Comparison of ENCODE assay signal across 16 cellular contexts in the genomic region with DNA sequence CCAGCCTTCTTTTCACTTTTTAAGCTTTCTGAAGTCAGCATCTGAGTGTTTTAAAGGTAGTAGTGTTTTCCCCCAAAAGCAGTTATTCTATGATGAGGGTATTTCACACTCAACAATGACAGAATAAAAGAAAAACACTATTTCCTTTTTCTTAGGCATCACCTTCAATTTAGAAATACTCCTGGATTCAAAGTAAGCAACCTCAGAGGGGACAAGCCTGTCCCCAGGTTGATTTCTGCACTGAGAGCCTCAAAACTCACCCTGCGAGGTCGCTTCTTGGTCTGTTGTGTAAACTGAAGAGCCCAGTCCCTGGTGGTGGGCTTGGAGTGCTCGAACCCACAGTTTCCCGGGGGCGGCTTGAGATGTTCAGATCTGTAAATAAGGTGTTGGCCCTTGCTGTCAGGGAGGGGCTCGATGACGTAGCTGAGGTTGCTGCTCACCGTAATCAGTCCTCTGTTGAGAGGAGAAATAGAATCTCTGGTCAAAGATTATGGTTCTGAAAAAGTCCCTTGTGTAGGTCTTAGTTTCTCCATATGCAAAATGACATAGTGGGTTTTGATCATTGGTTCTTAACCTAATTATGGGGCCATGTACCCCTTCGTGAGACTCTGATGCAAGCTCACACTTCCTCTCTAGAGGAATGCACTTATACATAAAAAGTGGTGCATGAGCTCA. TPM values are rescaled to one million over a fixed set of nuclear protein-coding genes. Genes with fewer than 3 reads are reported as not detected.
DNase-seq lines count a peak whose midpoint lies in the region; ATAC-seq and TF ChIP-seq lines count a peak whose summit lies in the region.
"Had no signal": no experiment of that assay in that cellular context is flagged by ENCODE, and none has a peak within 500 bp of the region (broad histone marks: within the 10 kb centered on the region; RNA-seq: fewer than 3 reads in every experiment).

No MANE protein-coding gene starts in this region.

- H3K4me3 ChIP-seq in GM23338 (no peak overlapping the region), Karpas-422 (ENCODE audit: low read length) (no peak overlapping the region), lower lobe of right lung (no peak overlapping the region), BE2C (ENCODE audit: low read depth, low read length) (no peak overlapping the region)

- peak; percentile 14 for DNase-seq in central memory CD4-positive, alpha-beta T cell
- DNase-seq in GM23338 (ENCODE audit: low spot score) (no peak), Karpas-422 (no peak), lower lobe of right lung (no peak), BE2C (no peak)
- DNase-seq: activated gamma-delta T cell treated with Interleukin-2 at 50 U/mL for 16 hours; CD4-positive, alpha-beta T cell; KBM-7; kidney; NCI-H2171 had no signal

- H3K79me2 ChIP-seq in GM23338 (replicated peaks; ENCODE audit: insufficient read depth) (no peaks in the 10 kb centered on the region), Karpas-422 (ENCODE audit: low read length) (no peaks in the 10 kb centered on the region)

- peak; percentile 60 for ATAC-seq in GM18499 (IDR thresholded peaks at IDR 0.05; ENCODE audit: insufficient read depth, unreplicated experiment)
- peak; percentile 55 for ATAC-seq in GM19351 (IDR thresholded peaks at IDR 0.05; ENCODE audit: unreplicated experiment)
- peak; percentile 55 for ATAC-seq in HG02938 (IDR thresholded peaks at IDR 0.05; ENCODE audit: unreplicated experiment)
- no peak for ATAC-seq in GM23338
- ATAC-seq in lower lobe of right lung = no peak
- ATAC-seq: WTC11 had no signal

- H3K36me3 ChIP-seq in GM23338 (ENCODE audit: insufficient read depth) (no peaks in the 10 kb centered on the region), Karpas-422 (ENCODE audit: insufficient read depth, low read length) (no peaks in the 10 kb centered on the region), lower lobe of right lung (peaks cover 6% of the 10 kb centered on the region), BE2C (no peaks in the 10 kb centered on the region)

- intact Hi-C loops in lower lobe of right lung (cut with DNase I) = no loop called here

- H3K27ac ChIP-seq in GM23338 (ENCODE audit: low read depth) = no peak overlapping the region
- no peak overlapping the region for H3K27ac ChIP-seq in Karpas-422 (ENCODE audit: low read length)
- no peak overlapping the region for H3K27ac ChIP-seq in lower lobe of right lung

- H3K27ac Mint-ChIP-seq in GM23338 = no peak overlapping the region
- H3K27ac Mint-ChIP-seq: CD4-positive, alpha-beta T cell; stimulated activated naive CD8-positive, alpha-beta T cell treated with anti-CD3 and anti-CD28 coated beads, Interleukin-15, Interleukin-2, amounts not matched to agents 100 ng/mL and 50 ng/mL, for 24 hours; WTC11 had no signal

- H3K9me3 ChIP-seq in Karpas-422 (ENCODE audit: low read length) (no peaks in the 10 kb centered on the region), lower lobe of right lung (no peaks in the 10 kb centered on the region), BE2C (no peaks in the 10 kb centered on the region)

- H3K36me3 Mint-ChIP-seq in GM23338 (ENCODE audit: low read depth) = no peaks in the 10 kb centered on the region
- H3K36me3 Mint-ChIP-seq: WTC11 had no signal

- H3K27me3 Mint-ChIP-seq in GM23338 (ENCODE audit: insufficient read depth, low read depth, poor library complexity) = peaks cover 4% of the 10 kb centered on the region
- H3K27me3 Mint-ChIP-seq: CD4-positive, alpha-beta T cell; stimulated activated naive CD8-positive, alpha-beta T cell treated with anti-CD3 and anti-CD28 coated beads, Interleukin-15, Interleukin-2, amounts not matched to agents 100 ng/mL and 50 ng/mL, for 24 hours had no signal

- H3K27me3 ChIP-seq in GM23338 (ENCODE audit: insufficient read depth) (no peaks in the 10 kb centered on the region), Karpas-422 (ENCODE audit: low read length) (no peaks in the 10 kb centered on the region), lower lobe of right lung (ENCODE audit: low read depth) (no peaks in the 10 kb centered on the region), BE2C (no peaks in the 10 kb centered on the region)

- no peaks in the 10 kb centered on the region for H3K9me3 Mint-ChIP-seq in GM23338
- H3K9me3 Mint-ChIP-seq: CD4-positive, alpha-beta T cell; stimulated activated naive CD8-positive, alpha-beta T cell treated with anti-CD3 and anti-CD28 coated beads, Interleukin-15, Interleukin-2, amounts not matched to agents 100 ng/mL and 50 ng/mL, for 24 hours; WTC11 had no signal

- H3K9me2 ChIP-seq in GM23338 (ENCODE audit: insufficient read depth) (0 out of 2 replicates have a peak, but pooled peaks cover 6% of the 10 kb centered on the region), Karpas-422 (replicated peaks; ENCODE audit: insufficient read depth, low read length) (no peaks in the 10 kb centered on the region)

- no peaks in the 10 kb centered on the region for H3F3A ChIP-seq in GM23338 (replicated peaks; ENCODE audit: low read depth)

- no peaks in the 10 kb centered on the region for H3K4me1 Mint-ChIP-seq in GM23338
- H3K4me1 Mint-ChIP-seq: WTC11 had no signal

- H2AFZ ChIP-seq in GM23338 (no peak overlapping the region), Karpas-422 (ENCODE audit: low read length) (no peak overlapping the region)

- TF ChIP-seq CTCF in GM23338 (conservative IDR thresholded peaks at IDR 0.05; ENCODE audit: low read depth in 2 of 2) (no peak), lower lobe of right lung (IDR thresholded peaks at IDR 0.05) (no peak), BE2C (IDR thresholded peaks at IDR 0.05; ENCODE audit: low read depth, low read length) (no peak)

- no peak overlapping the region for H3K4me3 Mint-ChIP-seq in GM23338
- H3K4me3 Mint-ChIP-seq: CD4-positive, alpha-beta T cell; stimulated activated naive CD8-positive, alpha-beta T cell treated with anti-CD3 and anti-CD28 coated beads, Interleukin-15, Interleukin-2, amounts not matched to agents 100 ng/mL and 50 ng/mL, for 24 hours; WTC11 had no signal

- H4K20me1 ChIP-seq in GM23338 (replicated peaks; ENCODE audit: insufficient read depth) = no peaks in the 10 kb centered on the region
- no peaks in the 10 kb centered on the region for H4K20me1 ChIP-seq in Karpas-422 (ENCODE audit: insufficient read depth, low read depth, low read length)

- H3K4me2 ChIP-seq in GM23338 = no peak overlapping the region
- no peak overlapping the region for H3K4me2 ChIP-seq in Karpas-422 (ENCODE audit: low read depth, low read length, poor library complexity, severe bottlenecking)

- H3K9ac ChIP-seq in Karpas-422 (ENCODE audit: low read length) = no peak overlapping the region

- H3K4me1 ChIP-seq in GM23338 (ENCODE audit: insufficient read depth) (no peaks in the 10 kb centered on the region), Karpas-422 (ENCODE audit: low read length) (no peaks in the 10 kb centered on the region), lower lobe of right lung (peaks cover 27% of the 10 kb centered on the region), BE2C (no peaks in the 10 kb centered on the region)

RNA-seq across cellular contexts. Expression of a gene that starts 55.9 kb away (rescaled TPM):
- 13.2 and 13.3 TPM in 2 replicates for total RNA-seq in GM23338 (2014; rRNA removed; shearing (Covaris generic))
- polyA plus RNA-seq in GM23338 (2016; fragmentation: Nextera tagmentation; extraction: Ambion mirVana) = 9.1 and 10.0 TPM in 2 replicates
- total RNA-seq in Karpas-422 (2014; rRNA removed; shearing (Covaris generic); ENCODE audit: low replicate concordance) = 4.9 and 5.7 TPM in 2 replicates
- 12.0 TPM for total RNA-seq in lower lobe of right lung
- polyA plus RNA-seq in BE2C (2012; ENCODE audit: insufficient read depth, insufficient read length, low read depth) = 0.62 TPM

RNA-seq across cellular contexts. Expression of a gene that starts 59.7 kb away (rescaled TPM):
- total RNA-seq in GM23338 (2014; rRNA removed; shearing (Covaris generic)) = 0.21 and 0.27 TPM in 2 replicates
- polyA plus RNA-seq in GM23338 (2016; fragmentation: Nextera tagmentation; extraction: Ambion mirVana) = 0.10 TPM in 1 of 2 replicates, not detected in the other
- not detected in 2 replicates for total RNA-seq in Karpas-422 (2014; rRNA removed; shearing (Covaris generic); ENCODE audit: low replicate concordance)
- not detected for total RNA-seq in lower lobe of right lung
- not detected for polyA plus RNA-seq in BE2C (2012; ENCODE audit: insufficient read depth, insufficient read length, low read depth)
- total RNA-seq: kidney, WTC11 had no signal
- polyA plus RNA-seq: neural cell had no signal

Comparison
In these comparisons a context has a peak if more than half of its experiments do, and no peak if none do; other contexts are left out.
1. ATAC-seq: peak in GM18499 (single experiment), GM19351 (single experiment) and HG02938 (single experiment); none in GM23338 (single experiment) and lower lobe of right lung (0 of 2).